Comparison of ENCODE assay signal across 8 cellular contexts in genomic region chr7:88758355-88759215, GRCh38. TPM values are rescaled to one million over a fixed set of nuclear protein-coding genes. Genes with fewer than 3 reads are reported as not detected.
DNase-seq lines count a peak whose midpoint lies in the region; ATAC-seq and TF ChIP-seq lines count a peak whose summit lies in the region.

No MANE protein-coding gene starts in this region.

- H3K4me3 Mint-ChIP-seq in activated CD8-positive, alpha-beta T cell treated with anti-CD3 and anti-CD28 coated beads for 36 hours = no peak overlapping the region
- no peak overlapping the region for H3K4me3 Mint-ChIP-seq in activated CD8-positive, alpha-beta T cell treated with anti-CD3 and anti-CD28 coated beads, Interleukin-2, amount 10 ng/mL, durations not matched to agents 7 days and 5 days
- peak overlapping the region; percentile 77 for H3K4me3 Mint-ChIP-seq in WTC11

- intact Hi-C loops in activated CD8-positive, alpha-beta T cell treated with anti-CD3 and anti-CD28 coated beads for 36 hours (cut with micrococcal nuclease) = no loop called here

- H3K27me3 ChIP-seq in iPS-18a (ENCODE audit: control insufficient read depth, insufficient read depth, low read length) (peaks cover 42% of the 10 kb centered on the region), stomach smooth muscle (ENCODE audit: control insufficient read depth in 1 of 2, insufficient read depth in 2 of 2, low read length in 2 of 2) (peaks cover 19 to 38% of the 10 kb centered on the region in 2 donors)

- no peaks in the 10 kb centered on the region for H3K36me3 ChIP-seq in iPS-18a (ENCODE audit: control insufficient read depth, low read depth, low read length)
- no peaks in the 10 kb centered on the region for H3K36me3 ChIP-seq in stomach smooth muscle (ENCODE audit: control insufficient read depth in 2 of 2, insufficient read depth in 2 of 2, low read length in 2 of 2)

- H3K9ac ChIP-seq in iPS-18a (ENCODE audit: low read length) = no peak overlapping the region
- no peak overlapping the region for H3K9ac ChIP-seq in stomach smooth muscle (ENCODE audit: low read length in 2 of 2)

- CTCF ChIA-PET in activated CD8-positive, alpha-beta T cell treated with anti-CD3 and anti-CD28 coated beads for 36 hours (lab: Charles Lee) = no interaction called here
- CTCF ChIA-PET in activated CD8-positive, alpha-beta T cell treated with anti-CD3 and anti-CD28 coated beads, Interleukin-2, amount 10 ng/mL, durations not matched to agents 7 days and 5 days (lab: Charles Lee) = no interaction called here
- CTCF ChIA-PET in WTC11 (lab: Charles Lee) = interaction anchor here (0.6 to 3.1 kb wide), 6 partner anchors 16 to 1013 kb away, joined by 4 to 8 read pairs (median 6); no protein-coding TSS in a partner anchor

- H3K4me3 ChIP-seq in iPS-18a (ENCODE audit: low read length) (peak overlapping the region; percentile 60), stomach smooth muscle (ENCODE audit: low read length in 2 of 2) (peak overlapping the region; percentile 49 to 70)

- no peak for TF ChIP-seq CTCF in activated CD8-positive, alpha-beta T cell treated with anti-CD3 and anti-CD28 coated beads for 36 hours (IDR thresholded peaks at IDR 0.05)
- TF ChIP-seq CTCF in WTC11 (IDR thresholded peaks at IDR 0.05) = no peak

- H3K27ac ChIP-seq in iPS-18a (ENCODE audit: low read length) (no peak overlapping the region), stomach smooth muscle (ENCODE audit: low read length) (no peak overlapping the region)

- H3K4me1 ChIP-seq in iPS-18a (ENCODE audit: control insufficient read depth, low read depth, low read length) (peaks cover 9% of the 10 kb centered on the region), stomach smooth muscle (ENCODE audit: control insufficient read depth, insufficient read depth, low read length) (peaks cover 7% of the 10 kb centered on the region)

- peaks cover 33% of the 10 kb centered on the region for H3K27me3 Mint-ChIP-seq in activated CD8-positive, alpha-beta T cell treated with anti-CD3 and anti-CD28 coated beads for 36 hours
- peaks cover 38% of the 10 kb centered on the region for H3K27me3 Mint-ChIP-seq in activated CD8-positive, alpha-beta T cell treated with anti-CD3 and anti-CD28 coated beads, Interleukin-2, amount 10 ng/mL, durations not matched to agents 7 days and 5 days (ENCODE audit: low read depth)
- H3K27me3 Mint-ChIP-seq in WTC11 (ENCODE audit: low read depth) = peaks cover 53% of the 10 kb centered on the region

- no peaks in the 10 kb centered on the region for H3K9me3 Mint-ChIP-seq in activated CD8-positive, alpha-beta T cell treated with anti-CD3 and anti-CD28 coated beads for 36 hours
- no peaks in the 10 kb centered on the region for H3K9me3 Mint-ChIP-seq in activated CD8-positive, alpha-beta T cell treated with anti-CD3 and anti-CD28 coated beads, Interleukin-2, amount 10 ng/mL, durations not matched to agents 7 days and 5 days (ENCODE audit: insufficient read depth)
- no peaks in the 10 kb centered on the region for H3K9me3 Mint-ChIP-seq in WTC11

- POLR2A ChIA-PET in activated CD8-positive, alpha-beta T cell treated with anti-CD3 and anti-CD28 coated beads for 36 hours (lab: Charles Lee) = no interaction called here
- POLR2A ChIA-PET in activated CD8-positive, alpha-beta T cell treated with anti-CD3 and anti-CD28 coated beads, Interleukin-2, amount 10 ng/mL, durations not matched to agents 7 days and 5 days (lab: Charles Lee) = interaction anchor here (0.6 kb wide), 1 partner anchor 28 kb away, joined by 3 read pairs; no protein-coding TSS in a partner anchor
- POLR2A ChIA-PET in WTC11 (lab: Charles Lee) = no interaction called here

- ATAC-seq in activated CD8-positive, alpha-beta T cell treated with anti-CD3 and anti-CD28 coated beads for 36 hours = no peak
- ATAC-seq in activated CD8-positive, alpha-beta T cell treated with anti-CD3 and anti-CD28 coated beads, Interleukin-2, amount 10 ng/mL, durations not matched to agents 7 days and 5 days = no peak
- peak; percentile 43 for ATAC-seq in WTC11

- H3K9me3 ChIP-seq in iPS-18a (ENCODE audit: control insufficient read depth, low read depth, low read length) = no peaks in the 10 kb centered on the region
- no peaks in the 10 kb centered on the region for H3K9me3 ChIP-seq in stomach smooth muscle (ENCODE audit: control insufficient read depth in 2 of 2, low read length in 2 of 2)

- H3K36me3 Mint-ChIP-seq in activated CD8-positive, alpha-beta T cell treated with anti-CD3 and anti-CD28 coated beads for 36 hours (ENCODE audit: low read depth) = peaks cover 2% of the 10 kb centered on the region
- no peaks in the 10 kb centered on the region for H3K36me3 Mint-ChIP-seq in activated CD8-positive, alpha-beta T cell treated with anti-CD3 and anti-CD28 coated beads, Interleukin-2, amount 10 ng/mL, durations not matched to agents 7 days and 5 days (ENCODE audit: low read depth)
- no peaks in the 10 kb centered on the region for H3K36me3 Mint-ChIP-seq in WTC11

- no peak overlapping the region for H3K27ac Mint-ChIP-seq in activated CD8-positive, alpha-beta T cell treated with anti-CD3 and anti-CD28 coated beads for 36 hours
- H3K27ac Mint-ChIP-seq in activated CD8-positive, alpha-beta T cell treated with anti-CD3 and anti-CD28 coated beads, Interleukin-2, amount 10 ng/mL, durations not matched to agents 7 days and 5 days = no peak overlapping the region
- no peak overlapping the region for H3K27ac Mint-ChIP-seq in WTC11

- peak; percentile 1 for DNase-seq in activated CD8-positive, alpha-beta T cell treated with anti-CD3 and anti-CD28 coated beads for 36 hours
- no peak for DNase-seq in activated CD8-positive, alpha-beta T cell treated with anti-CD3 and anti-CD28 coated beads, Interleukin-2, amount 10 ng/mL, durations not matched to agents 7 days and 5 days
- DNase-seq in WTC11 (ENCODE audit: low spot score) (peak; percentile 37), NCI-H226 (no peak), GF-D8 (lab: John Stamatoyannopoulos, UW) (no peak), hepatic stellate cell (ENCODE audit: low spot score) (no peak)

- peaks cover 3% of the 10 kb centered on the region for H3K4me1 Mint-ChIP-seq in activated CD8-positive, alpha-beta T cell treated with anti-CD3 and anti-CD28 coated beads for 36 hours (ENCODE audit: low read depth)
- H3K4me1 Mint-ChIP-seq in activated CD8-positive, alpha-beta T cell treated with anti-CD3 and anti-CD28 coated beads, Interleukin-2, amount 10 ng/mL, durations not matched to agents 7 days and 5 days (ENCODE audit: low read depth) = peaks cover 3% of the 10 kb centered on the region
- peaks cover 7% of the 10 kb centered on the region for H3K4me1 Mint-ChIP-seq in WTC11

TF ChIP-seq in WTC11, 78 proteins besides CTCF, POLR2A, EP300 and RAD21:
- TF ChIP-seq ZNF232 (CRISPR knock-in tag; IDR thresholded peaks at IDR 0.05) = 0 out of 2 replicates have a peak, but pooled peaks have one; percentile 23
- TF ChIP-seq MYBL2 (CRISPR knock-in tag; IDR thresholded peaks at IDR 0.05) = no peak
- TF ChIP-seq ZNF263 (CRISPR knock-in tag; IDR thresholded peaks at IDR 0.05; ENCODE audit: low read depth) = 0 out of 2 replicates have a peak, but pooled peaks have one; percentile 25

RNA-seq across cellular contexts. Expression of gene ZNF804B, which starts 0.9 kb away (rescaled TPM):
- total RNA-seq in activated CD8-positive, alpha-beta T cell treated with anti-CD3 and anti-CD28 coated beads for 36 hours = not detected
- total RNA-seq in activated CD8-positive, alpha-beta T cell treated with anti-CD3 and anti-CD28 coated beads, Interleukin-2, amount 10 ng/mL, durations not matched to agents 7 days and 5 days = not detected
- 0.04 TPM in 1 of 3 replicates, not detected in the others for total RNA-seq in WTC11 (2021)

RNA-seq across cellular contexts. Expression of gene TEX47, which starts 37.0 kb away (rescaled TPM):
- not detected for total RNA-seq in activated CD8-positive, alpha-beta T cell treated with anti-CD3 and anti-CD28 coated beads for 36 hours
- not detected for total RNA-seq in activated CD8-positive, alpha-beta T cell treated with anti-CD3 and anti-CD28 coated beads, Interleukin-2, amount 10 ng/mL, durations not matched to agents 7 days and 5 days
- total RNA-seq in WTC11 (2021) = not detected in 3 replicates

Comparison
In these comparisons a context has a peak if more than half of its experiments do, and no peak if none do; other contexts are left out.
1. DNase-seq: peak in activated CD8-positive, alpha-beta T cell treated with anti-CD3 and anti-CD28 coated beads for 36 hours (single experiment) and WTC11 (single experiment); none in activated CD8-positive, alpha-beta T cell treated with anti-CD3 and anti-CD28 coated beads, Interleukin-2, amount 10 ng/mL, durations not matched to agents 7 days and 5 days (single experiment), NCI-H226 (single experiment), GF-D8 (single experiment) and hepatic stellate cell (single experiment).